ENCODE assay signal across 1 cellular context in the genomic region with DNA sequence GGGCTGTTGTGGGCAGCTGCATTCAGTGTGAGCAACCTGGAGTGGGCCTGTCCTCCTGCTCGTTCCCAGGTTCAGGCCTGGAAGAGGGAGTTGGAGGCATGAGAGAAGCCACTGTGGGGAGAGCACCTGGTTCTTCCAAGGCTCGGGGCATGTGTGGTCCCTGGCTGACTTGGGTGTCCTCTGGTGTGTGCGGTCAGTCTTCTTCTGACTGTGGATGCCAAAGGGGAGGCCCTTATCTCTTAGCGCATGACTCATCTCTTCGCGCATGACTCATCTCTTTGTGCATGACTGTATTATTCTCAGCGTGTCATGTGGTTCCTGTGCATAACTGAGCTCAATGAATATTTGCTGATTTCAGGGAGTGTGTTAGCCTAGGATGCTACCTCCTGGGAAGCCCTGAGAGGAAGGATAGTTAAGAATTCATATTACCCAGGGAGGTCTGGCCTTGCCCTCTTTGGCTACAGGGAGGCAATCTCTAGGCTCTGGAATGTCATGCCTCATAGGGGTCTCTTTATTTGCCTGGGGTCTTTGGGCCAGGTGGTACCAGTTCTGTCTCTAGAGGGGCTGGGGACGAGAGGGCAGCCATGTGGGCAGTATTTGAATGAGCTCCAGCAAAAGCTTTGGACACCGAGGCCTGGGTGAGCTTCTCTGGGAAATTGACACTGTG.
TF ChIP-seq lines count a peak whose summit lies in the region.

No MANE protein-coding gene starts in this region.

TF ChIP-seq in SK-N-SH, 30 proteins besides CTCF, POLR2A, EP300 and RAD21 (continued from another document):
- TF ChIP-seq, protein P1, sequence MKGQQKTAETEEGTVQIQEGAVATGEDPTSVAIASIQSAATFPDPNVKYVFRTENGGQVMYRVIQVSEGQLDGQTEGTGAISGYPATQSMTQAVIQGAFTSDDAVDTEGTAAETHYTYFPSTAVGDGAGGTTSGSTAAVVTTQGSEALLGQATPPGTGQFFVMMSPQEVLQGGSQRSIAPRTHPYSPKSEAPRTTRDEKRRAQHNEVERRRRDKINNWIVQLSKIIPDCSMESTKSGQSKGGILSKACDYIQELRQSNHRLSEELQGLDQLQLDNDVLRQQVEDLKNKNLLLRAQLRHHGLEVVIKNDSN (IDR thresholded peaks at IDR 0.05; ENCODE audit: borderline replicate concordance, low read depth): peak; percentile 77; the same call in 1 of the 2 replicates
- TF ChIP-seq MXI1 (IDR thresholded peaks at IDR 0.05; ENCODE audit: low read depth, low read length) (no peak), RCOR1 (IDR thresholded peaks at IDR 0.05; ENCODE audit: low read length) (no peak), CHD2 (IDR thresholded peaks at IDR 0.05; ENCODE audit: low read length, partially characterized antibody) (no peak), TAF1 (IDR thresholded peaks at IDR 0.05; ENCODE audit: borderline replicate concordance, low read depth, low read length) (no peak), MEF2A (IDR thresholded peaks at IDR 0.05; ENCODE audit: borderline replicate concordance, low read depth) (no peak; the same call in 1 of the 2 replicates), TEAD4 (IDR thresholded peaks at IDR 0.05; ENCODE audit: borderline replicate concordance, insufficient read depth) (peak; percentile 56; the same call in 1 of the 2 replicates), TCF12 (IDR thresholded peaks at IDR 0.05) (peak; percentile 84), REST (IDR thresholded peaks at IDR 0.05; ENCODE audit: low read depth, low read length) (no peak), NRF1 (IDR thresholded peaks at IDR 0.05; ENCODE audit: low read depth, low read length) (no peak), SMC3 (IDR thresholded peaks at IDR 0.05; ENCODE audit: low read depth, low read length) (no peak), NFIC (IDR thresholded peaks at IDR 0.05; ENCODE audit: borderline replicate concordance) (peak; percentile 74), FOSL2 (IDR thresholded peaks at IDR 0.05; ENCODE audit: borderline replicate concordance, low read depth) (peak; percentile 100)
- TF ChIP-seq, protein P2, sequence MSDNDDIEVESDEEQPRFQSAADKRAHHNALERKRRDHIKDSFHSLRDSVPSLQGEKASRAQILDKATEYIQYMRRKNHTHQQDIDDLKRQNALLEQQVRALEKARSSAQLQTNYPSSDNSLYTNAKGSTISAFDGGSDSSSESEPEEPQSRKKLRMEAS (IDR thresholded peaks at IDR 0.05; ENCODE audit: low read depth): peak; percentile 84
- TF ChIP-seq, protein P3, sequence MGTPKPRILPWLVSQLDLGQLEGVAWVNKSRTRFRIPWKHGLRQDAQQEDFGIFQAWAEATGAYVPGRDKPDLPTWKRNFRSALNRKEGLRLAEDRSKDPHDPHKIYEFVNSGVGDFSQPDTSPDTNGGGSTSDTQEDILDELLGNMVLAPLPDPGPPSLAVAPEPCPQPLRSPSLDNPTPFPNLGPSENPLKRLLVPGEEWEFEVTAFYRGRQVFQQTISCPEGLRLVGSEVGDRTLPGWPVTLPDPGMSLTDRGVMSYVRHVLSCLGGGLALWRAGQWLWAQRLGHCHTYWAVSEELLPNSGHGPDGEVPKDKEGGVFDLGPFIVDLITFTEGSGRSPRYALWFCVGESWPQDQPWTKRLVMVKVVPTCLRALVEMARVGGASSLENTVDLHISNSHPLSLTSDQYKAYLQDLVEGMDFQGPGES (IDR thresholded peaks at IDR 0.05; ENCODE audit: low read depth, low read length): no peak
